In genomic region chr21:46636550-46637289, GRCh38 we compare ENCODE assay signal across 9 cellular contexts. TPM values are rescaled to one million over a fixed set of nuclear protein-coding genes. Genes with fewer than 3 reads are reported as not detected.
DNase-seq lines count a peak whose midpoint lies in the region; ATAC-seq and TF ChIP-seq lines count a peak whose summit lies in the region.
"Had no signal": no experiment of that assay in that cellular context is flagged by ENCODE, and none has a peak within 500 bp of the region (broad histone marks: within the 10 kb centered on the region; RNA-seq: fewer than 3 reads in every experiment).

No MANE protein-coding gene starts in this region.

- H3K27me3 Mint-ChIP-seq in neural crest cell (ENCODE audit: low read depth): no peaks in the 10 kb centered on the region

- H3K4me2 ChIP-seq in BLaER1 (peak overlapping the region; percentile 88), OCI-LY3 (ENCODE audit: low read length) (peak overlapping the region; percentile 92)

- H3K36me3 ChIP-seq in BLaER1 (peaks cover 17% of the 10 kb centered on the region), OCI-LY3 (replicated peaks; ENCODE audit: low read depth, low read length) (no peaks in the 10 kb centered on the region), duodenal mucosa (ENCODE audit: control insufficient read depth in 1 of 2, insufficient read depth in 2 of 2, low read length in 2 of 2) (peaks cover 0 to 6% of the 10 kb centered on the region in 2 donors)

- DNase-seq in neural crest cell (ENCODE audit: low read depth, low spot score) (no peak), SK-N-DZ (ENCODE audit: low spot score) (no peak), DMS53 treated with DMSO at 0.1 percent for 48 hours (lab: John Stamatoyannopoulos, UW; ENCODE audit: unreplicated experiment) (no peak)
- no peak for DNase-seq in stimulated activated CD4-positive, alpha-beta T cell treated with anti-CD3 and anti-CD28 coated beads, Interleukin-2, amount 100 ng/mL, for 24 hours

- TF ChIP-seq CTCF in OCI-LY3 (IDR thresholded peaks at IDR 0.05; ENCODE audit: low read depth, low read length) (no peak), neural crest cell (conservative IDR thresholded peaks at IDR 0.05) (no peak)

- H3K9me3 ChIP-seq in BLaER1 (no peaks in the 10 kb centered on the region), OCI-LY3 (ENCODE audit: insufficient read depth, low read length) (no peaks in the 10 kb centered on the region), duodenal mucosa (ENCODE audit: control insufficient read depth in 1 of 2, low read length in 2 of 2) (no peaks in the 10 kb centered on the region)

- no peak for ATAC-seq in HG02642 (IDR thresholded peaks at IDR 0.05; ENCODE audit: poor library complexity, unreplicated experiment)

- H3K9ac ChIP-seq in BLaER1 (peak overlapping the region; percentile 86), OCI-LY3 (ENCODE audit: low read length) (no peak overlapping the region), duodenal mucosa (ENCODE audit: low read depth in 1 of 2, low read length in 2 of 2) (peak overlapping the region; percentile 96 to 100)

- H3K9me3 Mint-ChIP-seq in neural crest cell: no peaks in the 10 kb centered on the region

- H3K36me3 Mint-ChIP-seq in neural crest cell (ENCODE audit: low read depth): peaks cover 10% of the 10 kb centered on the region

- H4K20me1 ChIP-seq in BLaER1 (peaks cover 24% of the 10 kb centered on the region), OCI-LY3 (ENCODE audit: insufficient read depth, low read length) (no peaks in the 10 kb centered on the region)

- no peak overlapping the region for H3K27ac ChIP-seq in BLaER1
- no peak overlapping the region for H3K27ac ChIP-seq in OCI-LY3 (ENCODE audit: low read length)
- peak overlapping the region; percentile 13 for H3K27ac ChIP-seq in duodenal mucosa (ENCODE audit: low read depth, low read length)

- H3K4me1 ChIP-seq in BLaER1 (peaks cover 50% of the 10 kb centered on the region), OCI-LY3 (ENCODE audit: low read length) (peaks cover 17% of the 10 kb centered on the region), duodenal mucosa (ENCODE audit: control insufficient read depth in 1 of 2, insufficient read depth in 2 of 2, low read length in 2 of 2) (peaks cover 18 to 24% of the 10 kb centered on the region in 2 donors)

- peak overlapping the region; percentile 96 for H3K4me3 Mint-ChIP-seq in neural crest cell

- H3K27ac Mint-ChIP-seq in neural crest cell (ENCODE audit: unreplicated experiment): no peak overlapping the region

- peak overlapping the region; percentile 85 for H3K4me3 ChIP-seq in BLaER1
- H3K4me3 ChIP-seq in OCI-LY3 (ENCODE audit: low read length): peak overlapping the region; percentile 89
- peak overlapping the region; percentile 89 to 99 for H3K4me3 ChIP-seq in duodenal mucosa (ENCODE audit: low read depth in 1 of 2, low read length in 2 of 2)

- no peak overlapping the region for H2AFZ ChIP-seq in OCI-LY3 (ENCODE audit: low read depth, low read length)

- peaks cover 50% of the 10 kb centered on the region for H3K4me1 Mint-ChIP-seq in neural crest cell

- H3K27me3 ChIP-seq in BLaER1 (no peaks in the 10 kb centered on the region), OCI-LY3 (ENCODE audit: low read depth, low read length) (no peaks in the 10 kb centered on the region), duodenal mucosa (ENCODE audit: control insufficient read depth in 1 of 2, insufficient read depth in 2 of 2, low read length in 2 of 2) (no peaks in the 10 kb centered on the region)

- H3K79me2 ChIP-seq in OCI-LY3 (ENCODE audit: low read length): no peaks in the 10 kb centered on the region

RNA-seq across cellular contexts. Expression of gene PRMT2, which starts 1.2 kb away (rescaled TPM):
- total RNA-seq in neural crest cell: 100 and 109 TPM in 2 replicates
- polyA plus RNA-seq in SK-N-DZ (2014; cell fraction: cytosol; rRNA removed): 67.4 and 72.7 TPM in 2 replicates
- polyA plus RNA-seq in SK-N-DZ (2014; cell fraction: nucleus; rRNA removed): 64.4 and 68.6 TPM in 2 replicates

RNA-seq across cellular contexts. Expression of gene S100B, which starts 31.8 kb away (rescaled TPM):
- 29.9 and 37.3 TPM in 2 replicates for total RNA-seq in neural crest cell
- polyA plus RNA-seq in SK-N-DZ (2014; cell fraction: cytosol; rRNA removed): 0.16 TPM in 1 of 2 replicates, not detected in the other
- not detected in 2 replicates for polyA plus RNA-seq in SK-N-DZ (2014; cell fraction: nucleus; rRNA removed)
- total RNA-seq: dermis microvascular lymphatic vessel endothelial cell had no signal
